In the genomic region with DNA sequence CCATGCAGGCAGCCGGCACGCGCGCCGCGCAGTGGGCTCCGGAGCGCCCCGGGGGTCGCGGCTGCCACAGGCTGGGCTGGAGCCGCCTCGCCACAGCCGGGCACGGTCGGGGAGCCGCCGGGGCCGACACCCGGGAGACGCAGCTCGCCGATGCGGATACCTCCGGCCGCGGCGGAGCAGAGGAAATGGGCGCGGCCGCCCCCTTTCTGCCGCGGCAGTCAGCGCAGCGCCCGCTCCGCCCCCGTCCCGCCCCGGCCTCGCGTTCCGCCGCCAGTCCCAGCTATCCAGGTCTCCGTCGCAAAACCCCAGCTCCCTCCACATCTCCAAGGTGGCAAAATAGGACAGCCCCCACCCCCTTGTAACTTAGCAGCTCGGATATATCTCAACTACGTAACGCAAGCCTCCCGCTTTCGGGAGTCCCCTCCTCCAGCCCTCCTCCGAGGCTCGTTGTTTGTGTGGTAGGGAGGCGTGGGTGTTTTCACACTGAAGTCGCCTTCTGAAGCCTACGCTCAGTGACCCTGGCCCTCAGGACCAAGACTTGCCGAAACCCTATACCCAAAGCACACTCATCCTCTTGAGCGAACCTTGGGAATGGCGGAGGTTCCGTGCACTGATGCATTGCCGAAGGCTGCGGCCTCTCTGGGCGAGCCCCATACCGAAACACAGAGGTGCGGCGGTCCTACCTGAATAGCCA, we compare ENCODE assay signal across 7 cellular contexts. TPM values are rescaled to one million over a fixed set of nuclear protein-coding genes. Genes with fewer than 3 reads are reported as not detected.
DNase-seq lines count a peak whose midpoint lies in the region; ATAC-seq, FAIRE-seq and TF ChIP-seq lines count a peak whose summit lies in the region.

A gene with protein sequence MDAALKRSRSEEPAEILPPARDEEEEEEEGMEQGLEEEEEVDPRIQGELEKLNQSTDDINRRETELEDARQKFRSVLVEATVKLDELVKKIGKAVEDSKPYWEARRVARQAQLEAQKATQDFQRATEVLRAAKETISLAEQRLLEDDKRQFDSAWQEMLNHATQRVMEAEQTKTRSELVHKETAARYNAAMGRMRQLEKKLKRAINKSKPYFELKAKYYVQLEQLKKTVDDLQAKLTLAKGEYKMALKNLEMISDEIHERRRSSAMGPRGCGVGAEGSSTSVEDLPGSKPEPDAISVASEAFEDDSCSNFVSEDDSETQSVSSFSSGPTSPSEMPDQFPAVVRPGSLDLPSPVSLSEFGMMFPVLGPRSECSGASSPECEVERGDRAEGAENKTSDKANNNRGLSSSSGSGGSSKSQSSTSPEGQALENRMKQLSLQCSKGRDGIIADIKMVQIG (minus strand): TSS at position 182 of the 694 bp plus-strand sequence. CDS start 178 bp downstream, at position 4.

- POLR2A ChIA-PET in WTC11 (lab: Charles Lee): interaction anchor here (0.6 to 1.6 kb wide), 5 partner anchors 13 to 268 kb away, joined by 3 to 4 read pairs (median 3); a partner anchor contains a TSS

- peak within 1 kb of the TSS; percentile 74 for H3K27ac ChIP-seq in caudate nucleus (ENCODE audit: low read depth, low read length)

- peak; percentile 78 for DNase-seq in GM12892 (ENCODE audit: insufficient read length)
- DNase-seq in HFF-Myc (ENCODE audit: extremely low read depth, low read depth): no peak
- DNase-seq in NCI-H1092 treated with DMSO at 0.1 percent for 48 hours (lab: John Stamatoyannopoulos, UW): peak; percentile 53
- peak; percentile 79 for DNase-seq in WTC11 (ENCODE audit: low spot score)
- peak in 51 of 61 donors; percentile 23 to 79 (median 58) for DNase-seq in caudate nucleus (lab: John Stamatoyannopoulos, UW)
- peak; percentile 71 for DNase-seq in iris pigment epithelial cell (ENCODE audit: low read depth)
- peak; percentile 69 for DNase-seq in stimulated activated CD4-positive, alpha-beta T cell treated with anti-CD3 and anti-CD28 coated beads, Interleukin-12 subunit alpha, Interleukin-12 subunit beta, amount 100 ng/mL, for 4 hours

- peaks cover 33% of the 10 kb centered on the region for H3K4me1 Mint-ChIP-seq in WTC11

- peak; percentile 82 for FAIRE-seq in GM12892 (lab: Jason Lieb, UNC)

- peak within 1 kb of the TSS; percentile 95 for H3K4me3 Mint-ChIP-seq in WTC11

- TF ChIP-seq POLR2A in GM12892 (IDR thresholded peaks at IDR 0.05; ENCODE audit: low read depth, low read length): peak; percentile 68; the same call in 1 of the 2 replicates

- H3K9me3 Mint-ChIP-seq in WTC11: 0 out of 2 replicates have a peak, but pooled peaks cover 4% of the 10 kb centered on the region

- peaks cover 34% of the 10 kb centered on the region for H3K27me3 Mint-ChIP-seq in WTC11 (ENCODE audit: low read depth)

- H3K4me3 ChIP-seq in HFF-Myc (replicated peaks; ENCODE audit: low read depth, low read length): peak within 1 kb of the TSS; percentile 67

- TF ChIP-seq CTCF in HFF-Myc (IDR thresholded peaks at IDR 0.05; ENCODE audit: low read depth, low read length, missing control alignments) (peak; percentile 57), WTC11 (IDR thresholded peaks at IDR 0.05) (peak; percentile 51; the same call in 1 of the 2 replicates)

- CTCF ChIA-PET in WTC11 (lab: Charles Lee): interaction anchor here (0.6 to 6.2 kb wide), 27 partner anchors 9 to 225 kb away, joined by 3 to 76 read pairs (median 5); no protein-coding TSS in a partner anchor

- peak within 1 kb of the TSS; percentile 87 for H3K27ac Mint-ChIP-seq in WTC11

- ATAC-seq in WTC11: peak; percentile 92

- H3K36me3 Mint-ChIP-seq in WTC11: no peaks in the 10 kb centered on the region

TF ChIP-seq in WTC11, 78 proteins besides CTCF, POLR2A, EP300 and RAD21 (continues in another document):
- TF ChIP-seq RELA (CRISPR knock-in tag; IDR thresholded peaks at IDR 0.05; ENCODE audit: borderline replicate concordance) (peak; percentile 45; the same call in 1 of the 2 replicates), MYBL2 (CRISPR knock-in tag; IDR thresholded peaks at IDR 0.05) (no peak), PRRX2 (CRISPR knock-in tag; IDR thresholded peaks at IDR 0.05) (no peak), JUN (CRISPR knock-in tag; IDR thresholded peaks at IDR 0.05) (no peak), NFATC4 (CRISPR knock-in tag; IDR thresholded peaks at IDR 0.05) (no peak), NR3C1 (CRISPR knock-in tag; conservative IDR thresholded peaks at IDR 0.05; ENCODE audit: low read depth) (no peak), ZNF317 (CRISPR knock-in tag; IDR thresholded peaks at IDR 0.05; ENCODE audit: borderline replicate concordance, low read depth) (no peak), ATF1 (CRISPR knock-in tag; IDR thresholded peaks at IDR 0.05) (no peak), NFYB (CRISPR knock-in tag; conservative IDR thresholded peaks at IDR 0.05; ENCODE audit: low read depth) (no peak)
- TF ChIP-seq, protein P1, sequence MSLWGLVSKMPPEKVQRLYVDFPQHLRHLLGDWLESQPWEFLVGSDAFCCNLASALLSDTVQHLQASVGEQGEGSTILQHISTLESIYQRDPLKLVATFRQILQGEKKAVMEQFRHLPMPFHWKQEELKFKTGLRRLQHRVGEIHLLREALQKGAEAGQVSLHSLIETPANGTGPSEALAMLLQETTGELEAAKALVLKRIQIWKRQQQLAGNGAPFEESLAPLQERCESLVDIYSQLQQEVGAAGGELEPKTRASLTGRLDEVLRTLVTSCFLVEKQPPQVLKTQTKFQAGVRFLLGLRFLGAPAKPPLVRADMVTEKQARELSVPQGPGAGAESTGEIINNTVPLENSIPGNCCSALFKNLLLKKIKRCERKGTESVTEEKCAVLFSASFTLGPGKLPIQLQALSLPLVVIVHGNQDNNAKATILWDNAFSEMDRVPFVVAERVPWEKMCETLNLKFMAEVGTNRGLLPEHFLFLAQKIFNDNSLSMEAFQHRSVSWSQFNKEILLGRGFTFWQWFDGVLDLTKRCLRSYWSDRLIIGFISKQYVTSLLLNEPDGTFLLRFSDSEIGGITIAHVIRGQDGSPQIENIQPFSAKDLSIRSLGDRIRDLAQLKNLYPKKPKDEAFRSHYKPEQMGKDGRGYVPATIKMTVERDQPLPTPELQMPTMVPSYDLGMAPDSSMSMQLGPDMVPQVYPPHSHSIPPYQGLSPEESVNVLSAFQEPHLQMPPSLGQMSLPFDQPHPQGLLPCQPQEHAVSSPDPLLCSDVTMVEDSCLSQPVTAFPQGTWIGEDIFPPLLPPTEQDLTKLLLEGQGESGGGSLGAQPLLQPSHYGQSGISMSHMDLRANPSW (CRISPR knock-in tag; conservative IDR thresholded peaks at IDR 0.05; ENCODE audit: low read depth): no peak
- TF ChIP-seq, protein P2, sequence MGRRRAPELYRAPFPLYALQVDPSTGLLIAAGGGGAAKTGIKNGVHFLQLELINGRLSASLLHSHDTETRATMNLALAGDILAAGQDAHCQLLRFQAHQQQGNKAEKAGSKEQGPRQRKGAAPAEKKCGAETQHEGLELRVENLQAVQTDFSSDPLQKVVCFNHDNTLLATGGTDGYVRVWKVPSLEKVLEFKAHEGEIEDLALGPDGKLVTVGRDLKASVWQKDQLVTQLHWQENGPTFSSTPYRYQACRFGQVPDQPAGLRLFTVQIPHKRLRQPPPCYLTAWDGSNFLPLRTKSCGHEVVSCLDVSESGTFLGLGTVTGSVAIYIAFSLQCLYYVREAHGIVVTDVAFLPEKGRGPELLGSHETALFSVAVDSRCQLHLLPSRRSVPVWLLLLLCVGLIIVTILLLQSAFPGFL (CRISPR knock-in tag; IDR thresholded peaks at IDR 0.05; ENCODE audit: borderline replicate concordance): no peak
- TF ChIP-seq, protein P3, sequence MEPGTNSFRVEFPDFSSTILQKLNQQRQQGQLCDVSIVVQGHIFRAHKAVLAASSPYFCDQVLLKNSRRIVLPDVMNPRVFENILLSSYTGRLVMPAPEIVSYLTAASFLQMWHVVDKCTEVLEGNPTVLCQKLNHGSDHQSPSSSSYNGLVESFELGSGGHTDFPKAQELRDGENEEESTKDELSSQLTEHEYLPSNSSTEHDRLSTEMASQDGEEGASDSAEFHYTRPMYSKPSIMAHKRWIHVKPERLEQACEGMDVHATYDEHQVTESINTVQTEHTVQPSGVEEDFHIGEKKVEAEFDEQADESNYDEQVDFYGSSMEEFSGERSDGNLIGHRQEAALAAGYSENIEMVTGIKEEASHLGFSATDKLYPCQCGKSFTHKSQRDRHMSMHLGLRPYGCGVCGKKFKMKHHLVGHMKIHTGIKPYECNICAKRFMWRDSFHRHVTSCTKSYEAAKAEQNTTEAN (CRISPR knock-in tag; IDR thresholded peaks at IDR 0.05): 0 out of 2 replicates have a peak, but pooled peaks have one; percentile 23
- TF ChIP-seq, protein P4, sequence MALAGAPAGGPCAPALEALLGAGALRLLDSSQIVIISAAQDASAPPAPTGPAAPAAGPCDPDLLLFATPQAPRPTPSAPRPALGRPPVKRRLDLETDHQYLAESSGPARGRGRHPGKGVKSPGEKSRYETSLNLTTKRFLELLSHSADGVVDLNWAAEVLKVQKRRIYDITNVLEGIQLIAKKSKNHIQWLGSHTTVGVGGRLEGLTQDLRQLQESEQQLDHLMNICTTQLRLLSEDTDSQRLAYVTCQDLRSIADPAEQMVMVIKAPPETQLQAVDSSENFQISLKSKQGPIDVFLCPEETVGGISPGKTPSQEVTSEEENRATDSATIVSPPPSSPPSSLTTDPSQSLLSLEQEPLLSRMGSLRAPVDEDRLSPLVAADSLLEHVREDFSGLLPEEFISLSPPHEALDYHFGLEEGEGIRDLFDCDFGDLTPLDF (CRISPR knock-in tag; IDR thresholded peaks at IDR 0.05): no peak
- TF ChIP-seq, protein P5, sequence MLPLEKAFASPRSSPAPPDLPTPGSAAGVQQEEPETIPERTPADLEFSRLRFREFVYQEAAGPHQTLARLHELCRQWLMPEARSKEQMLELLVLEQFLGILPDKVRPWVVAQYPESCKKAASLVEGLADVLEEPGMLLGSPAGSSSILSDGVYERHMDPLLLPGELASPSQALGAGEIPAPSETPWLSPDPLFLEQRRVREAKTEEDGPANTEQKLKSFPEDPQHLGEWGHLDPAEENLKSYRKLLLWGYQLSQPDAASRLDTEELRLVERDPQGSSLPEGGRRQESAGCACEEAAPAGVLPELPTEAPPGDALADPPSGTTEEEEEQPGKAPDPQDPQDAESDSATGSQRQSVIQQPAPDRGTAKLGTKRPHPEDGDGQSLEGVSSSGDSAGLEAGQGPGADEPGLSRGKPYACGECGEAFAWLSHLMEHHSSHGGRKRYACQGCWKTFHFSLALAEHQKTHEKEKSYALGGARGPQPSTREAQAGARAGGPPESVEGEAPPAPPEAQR (CRISPR knock-in tag; IDR thresholded peaks at IDR 0.05): no peak
- TF ChIP-seq, protein P6, sequence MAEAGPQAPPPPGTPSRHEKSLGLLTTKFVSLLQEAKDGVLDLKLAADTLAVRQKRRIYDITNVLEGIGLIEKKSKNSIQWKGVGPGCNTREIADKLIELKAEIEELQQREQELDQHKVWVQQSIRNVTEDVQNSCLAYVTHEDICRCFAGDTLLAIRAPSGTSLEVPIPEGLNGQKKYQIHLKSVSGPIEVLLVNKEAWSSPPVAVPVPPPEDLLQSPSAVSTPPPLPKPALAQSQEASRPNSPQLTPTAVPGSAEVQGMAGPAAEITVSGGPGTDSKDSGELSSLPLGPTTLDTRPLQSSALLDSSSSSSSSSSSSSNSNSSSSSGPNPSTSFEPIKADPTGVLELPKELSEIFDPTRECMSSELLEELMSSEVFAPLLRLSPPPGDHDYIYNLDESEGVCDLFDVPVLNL (CRISPR knock-in tag; IDR thresholded peaks at IDR 0.05; ENCODE audit: borderline replicate concordance, low read depth): no peak

RNA-seq across cellular contexts. Expression of the gene that starts here (rescaled TPM):
- 25.2 TPM for polyA plus RNA-seq in GM12892 (2012; ENCODE audit: missing spikeins)
- 5.1 to 7.2 TPM (median 5.9 TPM) in 3 replicates for total RNA-seq in WTC11 (2021)
